ENCODE assay signal across 28 cellular contexts in the genomic region with DNA sequence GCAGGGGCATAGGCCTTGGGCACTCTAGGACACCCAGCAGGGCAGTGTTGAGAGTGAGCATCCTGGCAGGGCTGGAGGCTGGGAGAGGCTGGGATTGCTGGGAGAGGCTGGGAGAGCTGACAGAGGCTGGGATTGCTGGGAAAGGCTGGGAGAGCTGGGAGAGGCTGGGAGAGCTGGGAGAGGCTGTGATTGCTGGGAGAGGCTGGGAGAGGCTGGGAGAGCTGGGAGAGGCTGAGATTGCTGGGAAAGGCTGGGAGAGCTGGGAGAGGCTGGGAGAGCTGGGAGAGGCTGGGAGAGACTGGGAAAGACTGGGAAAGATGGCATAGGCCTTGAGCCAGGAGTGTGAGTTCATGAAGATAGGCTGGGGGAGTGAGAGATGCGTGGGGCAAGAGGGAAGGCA.
"Had no signal": no experiment of that assay in that cellular context is flagged by ENCODE, and none has a peak within 500 bp of the region (broad histone marks: within the 10 kb centered on the region; RNA-seq: fewer than 3 reads in every experiment).

No MANE protein-coding gene starts in this region.

- H3K4me3 Mint-ChIP-seq: activated naive CD8-positive, alpha-beta T cell treated with anti-CD3 and anti-CD28 coated beads, Interleukin-2, amount 50 U/mL, for 24 hours; naive thymus-derived CD4-positive, alpha-beta T cell; neural crest cell; stimulated activated effector memory CD8-positive, alpha-beta T cell treated with anti-CD3 and anti-CD28 coated beads, Interleukin-12 subunit alpha, Interleukin-12 subunit beta, amount 100 ng/mL, for 72 hours had no signal

- DNase-seq: activated CD4-positive, alpha-beta T cell treated with anti-CD3 and anti-CD28 coated beads for 4 hours; activated CD4-positive, alpha-beta T cell treated with anti-CD3 and anti-CD28 coated beads, Interleukin-2, amount 50 U/mL, for 4 hours; activated gamma-delta T cell; activated naive CD4-positive, alpha-beta T cell treated with anti-CD3 and anti-CD28 coated beads, Interleukin-2, amount 50 U/mL, for 16 hours; activated naive CD8-positive, alpha-beta T cell treated with anti-CD3 and anti-CD28 coated beads, Interleukin-2, amount 50 U/mL, for 24 hours; activated T-cell treated with anti-CD3 and anti-CD28 coated beads for 4 hours; amygdala; central memory CD4-positive, alpha-beta T cell; dermis blood vessel endothelial cell; effector CD8-positive, alpha-beta T cell; left cardiac atrium; mammary epithelial cell; naive thymus-derived CD4-positive, alpha-beta T cell; occipital lobe; stimulated activated CD4-positive, alpha-beta T cell treated with anti-CD3 and anti-CD28 coated beads, Interleukin-4, amount 100 ng/mL, for 24 hours; stomach; tibial artery had no signal

- FAIRE-seq: endometrium, keratinocyte had no signal

- H3K27me3 Mint-ChIP-seq: activated naive CD8-positive, alpha-beta T cell treated with anti-CD3 and anti-CD28 coated beads, Interleukin-2, amount 50 U/mL, for 24 hours; naive thymus-derived CD4-positive, alpha-beta T cell had no signal

- H3K4me2 ChIP-seq: hepatocyte had no signal

- H3K4me3 ChIP-seq: breast epithelium, gastroesophageal sphincter, hepatocyte, skin epidermis, stomach, tibial artery had no signal

- ATAC-seq: activated naive CD8-positive, alpha-beta T cell treated with anti-CD3 and anti-CD28 coated beads, Interleukin-2, amount 50 U/mL, for 24 hours; gastroesophageal sphincter; left cardiac atrium; naive thymus-derived CD4-positive, alpha-beta T cell; sciatic nerve; stimulated activated effector memory CD8-positive, alpha-beta T cell treated with anti-CD3 and anti-CD28 coated beads, Interleukin-12 subunit alpha, Interleukin-12 subunit beta, amount 100 ng/mL, for 72 hours had no signal

- H3K4me1 ChIP-seq: breast epithelium, gastroesophageal sphincter, stomach, tibial artery had no signal

- H3K27me3 ChIP-seq: breast epithelium, gastroesophageal sphincter, hepatocyte, stomach, tibial artery had no signal

- H3K9me3 Mint-ChIP-seq: activated naive CD8-positive, alpha-beta T cell treated with anti-CD3 and anti-CD28 coated beads, Interleukin-2, amount 50 U/mL, for 24 hours; stimulated activated effector memory CD8-positive, alpha-beta T cell treated with anti-CD3 and anti-CD28 coated beads, Interleukin-12 subunit alpha, Interleukin-12 subunit beta, amount 100 ng/mL, for 72 hours had no signal

- H3K27ac ChIP-seq: breast epithelium, epithelial cell of prostate, gastroesophageal sphincter, hepatocyte, skin epidermis, stomach, tibial artery had no signal

- H3K4me1 Mint-ChIP-seq: activated naive CD8-positive, alpha-beta T cell treated with anti-CD3 and anti-CD28 coated beads, Interleukin-2, amount 50 U/mL, for 24 hours; neural crest cell had no signal

- H3K79me2 ChIP-seq: hepatocyte had no signal

- H3K9me3 ChIP-seq: gastroesophageal sphincter had no signal

- H3K27ac Mint-ChIP-seq: activated naive CD8-positive, alpha-beta T cell treated with anti-CD3 and anti-CD28 coated beads, Interleukin-2, amount 50 U/mL, for 24 hours; naive thymus-derived CD4-positive, alpha-beta T cell; progenitor cell of endocrine pancreas had no signal

- H2AFZ ChIP-seq: hepatocyte had no signal
